In genomic region chr12:57845478-57846284, GRCh38 we compare ENCODE assay signal across 8 cellular contexts. TPM values are rescaled to one million over a fixed set of nuclear protein-coding genes. Genes with fewer than 3 reads are reported as not detected.
A peak's percentile ranks its signal among the peaks of the same experiment; 100 is the strongest.
DNase-seq lines count a peak whose midpoint lies in the region; ATAC-seq and TF ChIP-seq lines count a peak whose summit lies in the region.

No MANE protein-coding gene starts in this region.

- BruUV-seq in mammary epithelial cell (replicated peaks; lab: Mats Ljungman, UMichigan) = no TSS peak

- no peaks in the 10 kb centered on the region for H3K27me3 ChIP-seq in mammary epithelial cell (ENCODE audit: insufficient read depth, low read length)
- no peaks in the 10 kb centered on the region for H3K27me3 ChIP-seq in smooth muscle cell (ENCODE audit: low read depth)

- H4K20me1 ChIP-seq in mammary epithelial cell (ENCODE audit: insufficient read depth, low read length) = no peaks in the 10 kb centered on the region
- peaks cover 49% of the 10 kb centered on the region for H4K20me1 ChIP-seq in smooth muscle cell (ENCODE audit: low read depth)

- in situ Hi-C loops in Caki2 (cut with HindIII; ENCODE audit: low pct_unique_long_range_greater_than_20kb, low sequenced_read_pairs) (no loop called here), mammary epithelial cell (cut with MboI; ENCODE audit: low sequenced_read_pairs in 2 of 2) (no loop called here)

- no peaks in the 10 kb centered on the region for H3K36me3 Mint-ChIP-seq in immature natural killer cell

- no peaks in the 10 kb centered on the region for H3K36me3 ChIP-seq in mammary epithelial cell (ENCODE audit: insufficient read depth, low read length)
- H3K36me3 ChIP-seq in smooth muscle cell (ENCODE audit: low read depth) = no peaks in the 10 kb centered on the region

- CTCF ChIA-PET in mammary epithelial cell (lab: Charles Lee; ENCODE audit: low non-redundant PET) = no interaction called here

- H3K4me1 ChIP-seq in mammary epithelial cell (ENCODE audit: insufficient read depth, low read length) (peaks cover 31% of the 10 kb centered on the region), smooth muscle cell (ENCODE audit: low read depth) (peaks cover 39% of the 10 kb centered on the region)

- no peaks in the 10 kb centered on the region for H3K9me3 Mint-ChIP-seq in immature natural killer cell

- no peak for TF ChIP-seq CTCF in WI38 (IDR thresholded peaks at IDR 0.05; ENCODE audit: low read depth, low read length)
- no peak for TF ChIP-seq CTCF in mammary epithelial cell (conservative IDR thresholded peaks at IDR 0.05 in 1 of 2, IDR thresholded peaks at IDR 0.05 in 1 of 2; ENCODE audit: extremely low read depth in 1 of 2, insufficient read depth in 1 of 2, low read depth in 1 of 2, low read length in 2 of 2)
- no peak for TF ChIP-seq CTCF in smooth muscle cell (IDR thresholded peaks at IDR 0.05; ENCODE audit: borderline replicate concordance, insufficient read depth, poor library complexity, severe bottlenecking)

- 2% methylated on average over 47 of the region's 81 CpGs for WGBS in mammary epithelial cell (ENCODE audit: low coverage, missing lambda C conversion rate)
- under 1% methylated on average over 57 of the region's 81 CpGs for WGBS in smooth muscle cell (ENCODE audit: low lambda C conversion rate)

- peak overlapping the region; percentile 79 to 93 (median 88) for H3K27ac Mint-ChIP-seq in immature natural killer cell

- H3K4me3 Mint-ChIP-seq in immature natural killer cell = peak overlapping the region; percentile 85 to 90 (median 89)

- dilution Hi-C loops in mammary epithelial cell (cut with HindIII; ENCODE audit: low sequenced_read_pairs) = no loop called here

- peak overlapping the region; percentile 96 for H3K4me2 ChIP-seq in mammary epithelial cell (ENCODE audit: insufficient read depth, low read depth, low read length)
- H3K4me2 ChIP-seq in smooth muscle cell = peak overlapping the region; percentile 98

- intact Hi-C loops in mammary epithelial cell (cut with micrococcal nuclease) = loop anchor here (1.0 kb wide), 1 partner anchor 60 kb away; no protein-coding TSS in a partner anchor

- DNase-seq in Caki2 (ENCODE audit: low read depth) (peak; percentile 73), HuH-7 (ENCODE audit: low spot score) (peak; percentile 77), mammary epithelial cell (peak; percentile 63), immature natural killer cell (peak; percentile 73 to 80 (median 77)), smooth muscle cell (lab: John Stamatoyannopoulos, UW; ENCODE audit: unreplicated experiment) (peak; percentile 37), NCI-H1048 (lab: John Stamatoyannopoulos, UW) (no peak)

- peak; percentile 29 for ATAC-seq in GM21447 (IDR thresholded peaks at IDR 0.05; ENCODE audit: unreplicated experiment)

- H3K9ac ChIP-seq in mammary epithelial cell (ENCODE audit: insufficient read depth, low read length) = peak overlapping the region; percentile 88
- peak overlapping the region; percentile 98 for H3K9ac ChIP-seq in smooth muscle cell (ENCODE audit: low read depth)

- H3K27me3 Mint-ChIP-seq in immature natural killer cell (ENCODE audit: low read depth in 3 of 3) = peaks cover 5 to 19% (median 14%) of the 10 kb centered on the region in 3 donors

- H2AFZ ChIP-seq in mammary epithelial cell (ENCODE audit: low read depth, low read length) (peak overlapping the region; percentile 96), smooth muscle cell (ENCODE audit: low read depth) (peak overlapping the region; percentile 93)

- H3K4me3 ChIP-seq in WI38 (ENCODE audit: low read depth, low read length) (peak overlapping the region; percentile 99), mammary epithelial cell (replicated peaks in 1 of 3; ENCODE audit: insufficient read depth in 1 of 3, low read depth in 2 of 3, low read length in 3 of 3) (peak overlapping the region; percentile 92 to 96 (median 95)), smooth muscle cell (peak overlapping the region; percentile 99)

- H3K79me2 ChIP-seq in mammary epithelial cell (ENCODE audit: insufficient read depth, low read length) (peaks cover 57% of the 10 kb centered on the region), smooth muscle cell (ENCODE audit: low read depth) (peaks cover 57% of the 10 kb centered on the region)

- peak overlapping the region; percentile 93 for H3K27ac ChIP-seq in mammary epithelial cell (ENCODE audit: insufficient read depth, low read depth, low read length)
- H3K27ac ChIP-seq in smooth muscle cell (ENCODE audit: low read depth) = peak overlapping the region; percentile 100

- H3K9me3 ChIP-seq in mammary epithelial cell (replicated peaks; ENCODE audit: insufficient read depth, low read length) (no peaks in the 10 kb centered on the region), smooth muscle cell (replicated peaks; ENCODE audit: low read depth) (no peaks in the 10 kb centered on the region)

- H3K4me1 Mint-ChIP-seq in immature natural killer cell = peaks cover 48 to 54% of the 10 kb centered on the region in 2 donors

- H3F3A ChIP-seq in smooth muscle cell (ENCODE audit: low read depth) = peaks cover 6% of the 10 kb centered on the region

RNA-seq across cellular contexts. Expression of gene CTDSP2, which starts 0.8 kb away (rescaled TPM):
- total RNA-seq in Caki2 (2014; rRNA removed; shearing (Covaris generic); ENCODE audit: low replicate concordance) = 47.5 and 73.7 TPM in 2 replicates
- total RNA-seq in mammary epithelial cell (10 to 100 TPM; 51.3 to 76.1 TPM), smooth muscle cell (77.4 and 86.7 TPM in 2 replicates)
- polyA plus RNA-seq in mammary epithelial cell (56.4 TPM), immature natural killer cell (10 to 100 TPM; 30.6 to 51.8 (median 36.5) TPM), smooth muscle cell (61.7 and 62.0 TPM in 2 replicates)
- 204 TPM for polyA minus RNA-seq in mammary epithelial cell

RNA-seq across cellular contexts. Expression of gene AVIL, which starts 27.1 kb away (rescaled TPM):
- not detected in 2 replicates for total RNA-seq in Caki2 (2014; rRNA removed; shearing (Covaris generic); ENCODE audit: low replicate concordance)
- total RNA-seq in mammary epithelial cell = 1 to 10 TPM; 1.8 to 2.5 TPM
- polyA plus RNA-seq in mammary epithelial cell = 0.40 TPM
- 3.3 TPM for polyA minus RNA-seq in mammary epithelial cell
- under 1 TPM in 2 of 3 donors, not detected in 1; 0.40 to 0.95 TPM for polyA plus RNA-seq in immature natural killer cell
- total RNA-seq in smooth muscle cell = 7.0 and 17.1 TPM in 2 replicates
- polyA plus RNA-seq in smooth muscle cell = 1.2 and 9.1 TPM in 2 replicates
